In the genomic region with DNA sequence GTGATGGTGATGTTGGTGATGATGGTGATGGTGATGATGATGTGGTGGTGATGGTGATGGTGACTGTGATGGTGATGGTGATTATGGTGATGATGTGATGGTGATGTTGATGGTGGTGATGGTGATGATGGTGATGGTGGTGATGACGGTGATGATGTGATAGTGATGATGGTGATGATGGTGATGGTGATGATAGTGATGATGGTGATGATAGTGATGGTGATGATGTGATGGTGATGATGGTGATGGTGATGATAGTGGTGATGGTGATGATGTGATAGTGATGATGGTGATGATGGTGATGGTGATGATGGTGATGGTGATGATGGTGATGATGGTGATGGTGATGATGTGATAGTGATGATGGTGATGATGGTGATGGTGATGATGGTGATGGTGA, we compare ENCODE assay signal across 6 cellular contexts. TPM values are rescaled to one million over a fixed set of nuclear protein-coding genes. Genes with fewer than 3 reads are reported as not detected.
"Had no signal": no experiment of that assay in that cellular context is flagged by ENCODE, and none has a peak within 500 bp of the region (broad histone marks: within the 10 kb centered on the region; RNA-seq: fewer than 3 reads in every experiment).

No MANE protein-coding gene starts in this region.

RNA-seq across cellular contexts. Expression of a gene that starts 14.7 kb away (rescaled TPM):
- total RNA-seq: activated naive CD4-positive, alpha-beta T cell treated with anti-CD3 and anti-CD28 coated beads for 36 hours; activated naive CD8-positive, alpha-beta T cell treated with anti-CD3 and anti-CD28 coated beads for 36 hours; ascending aorta; chondrocyte had no signal
- polyA plus RNA-seq: aorta, cardiac muscle cell had no signal
